ENCODE assay signal across 8 cellular contexts in genomic region chr6:135497412-135498177, GRCh38. TPM values are rescaled to one million over a fixed set of nuclear protein-coding genes. Genes with fewer than 3 reads are reported as not detected.
DNase-seq lines count a peak whose midpoint lies in the region; ATAC-seq and TF ChIP-seq lines count a peak whose summit lies in the region.

Gene AHI1, minus strand, starts transcription at chr6:135497740. Its CDS starts 5,503 bp downstream, at chr6:135492237.

- H3K27ac ChIP-seq in foreskin keratinocyte, result peak within 1 kb of the TSS; percentile 78

- peaks cover 7% of the 10 kb centered on the region for H3K4me1 ChIP-seq in foreskin keratinocyte
- H3K4me1 ChIP-seq in neuron (ENCODE audit: insufficient read depth, low read length), result peaks cover 14% of the 10 kb centered on the region

- no peaks in the 10 kb centered on the region for H3K27me3 ChIP-seq in H7 (ENCODE audit: control insufficient read depth, insufficient read depth, low read length)
- H3K27me3 ChIP-seq in foreskin keratinocyte, result no peaks in the 10 kb centered on the region
- no peaks in the 10 kb centered on the region for H3K27me3 ChIP-seq in neuron (ENCODE audit: insufficient read depth, low read length)

- H3K4me3 ChIP-seq in H7 (ENCODE audit: insufficient read depth, low read depth, low read length) (peak within 1 kb of the TSS; percentile 88), neuron (ENCODE audit: low read length) (peak within 1 kb of the TSS; percentile 72)

- DNase-seq in GF-D8 (lab: John Stamatoyannopoulos, UW), result peak; percentile 87
- DNase-seq in H7, result peak; percentile 91
- peak; percentile 94 for DNase-seq in LoVo (ENCODE audit: low spot score)
- DNase-seq in SHP77 (lab: John Stamatoyannopoulos, UW), result peak; percentile 88 to 96
- peak; percentile 96 for DNase-seq in activated effector memory CD4-positive, alpha-beta T cell treated with anti-CD3 and anti-CD28 coated beads, Interleukin-2, amount 50 U/mL, for 16 hours
- peak; percentile 53 to 78 for DNase-seq in foreskin keratinocyte
- DNase-seq in stromal cell of bone marrow (ENCODE audit: low read depth), result peak; percentile 86

- H2AFZ ChIP-seq in neuron (ENCODE audit: low read depth, low read length), result peak within 1 kb of the TSS; percentile 84

- H3K36me3 ChIP-seq in H7 (replicated peaks; ENCODE audit: control insufficient read depth, insufficient read depth, low read length), result no peaks in the 10 kb centered on the region
- H3K36me3 ChIP-seq in neuron (ENCODE audit: insufficient read depth, low read length), result peaks cover 7% of the 10 kb centered on the region

- peak; percentile 96 for ATAC-seq in foreskin keratinocyte

- TF ChIP-seq CTCF in foreskin keratinocyte (conservative IDR thresholded peaks at IDR 0.05), result no peak

- H3K9me3 ChIP-seq in neuron (ENCODE audit: low read length), result no peaks in the 10 kb centered on the region

RNA-seq across cellular contexts. Expression of gene AHI1, which starts in this region (rescaled TPM):
- total RNA-seq in H7 (2014; rRNA removed; shearing (Covaris generic)), result 5.2 and 8.3 TPM in 2 replicates
- 8.4 and 9.9 TPM in 2 replicates for total RNA-seq in foreskin keratinocyte
- 2.5 and 4.0 TPM in 2 replicates for polyA plus RNA-seq in foreskin keratinocyte

Comparison
In these comparisons a context has a peak if more than half of its experiments do, and no peak if none do; other contexts are left out.
1. Peak in every context shown above with its lines: DNase-seq, ATAC-seq, H3K4me3 ChIP-seq and H3K27ac ChIP-seq.